In genomic region chrX:108740299-108740774, GRCh38 we compare ENCODE assay signal across 1 cellular context.
TF ChIP-seq lines count a peak whose summit lies in the region.

No MANE protein-coding gene starts in this region.

TF ChIP-seq in A549, 52 proteins besides CTCF, POLR2A, EP300 and RAD21 (continued from another document):
- TF ChIP-seq REST (IDR thresholded peaks at IDR 0.05) (no peak), ZFP36 (IDR thresholded peaks at IDR 0.05; ENCODE audit: borderline replicate concordance, partially characterized antibody) (peak; percentile 36), HES2 (IDR thresholded peaks at IDR 0.05) (no peak), PBX3 (IDR thresholded peaks at IDR 0.05) (no peak), CEBPB (IDR thresholded peaks at IDR 0.05) (no peak), CBX8 (IDR thresholded peaks at IDR 0.05) (peak; percentile 98), ESRRA (IDR thresholded peaks at IDR 0.05; ENCODE audit: borderline replicate concordance, low read length) (no peak)
